ENCODE assay signal across 8 cellular contexts in the genomic region with DNA sequence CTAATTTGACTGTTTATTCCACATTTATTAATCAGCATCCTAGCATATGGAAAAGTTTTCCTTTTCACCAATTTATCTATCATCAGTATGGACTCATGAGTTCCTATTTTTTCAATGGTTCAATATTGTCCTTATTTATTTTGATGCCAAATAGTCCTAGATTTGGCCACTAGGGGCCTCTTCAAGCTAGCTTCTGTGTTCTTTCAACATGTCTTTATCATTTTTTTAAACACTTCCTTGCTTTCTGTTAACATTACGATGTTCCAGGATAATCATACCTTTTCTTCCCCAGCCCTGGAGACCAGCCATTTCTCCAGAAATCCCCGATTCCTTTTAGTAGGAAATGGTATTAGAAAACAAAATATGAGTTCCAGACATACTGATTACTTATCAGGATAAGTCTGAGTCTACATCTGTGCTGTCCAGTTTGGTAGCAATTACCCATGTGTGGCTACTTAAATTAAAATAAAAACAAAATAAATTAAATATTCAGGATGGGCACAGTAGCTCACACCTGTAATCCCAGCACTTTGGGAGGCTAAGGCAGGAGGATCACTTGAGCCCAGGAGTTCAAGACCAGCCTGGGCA.
A peak's percentile ranks its signal among the peaks of the same experiment; 100 is the strongest.
DNase-seq lines count a peak whose midpoint lies in the region; ATAC-seq, FAIRE-seq and TF ChIP-seq lines count a peak whose summit lies in the region.

No MANE protein-coding gene starts in this region.

- no peaks in the 10 kb centered on the region for H3K27me3 Mint-ChIP-seq in activated T-helper 2 cell treated with anti-CD3 and anti-CD28 coated beads, Interferon-gamma antibody, Interleukin-2, Interleukin-4, amounts not matched to agents 10 μg/mL and 5 μg/mL and 100 μg/mL, durations not matched to agents 14 hours and 24 hours and 36 hours (ENCODE audit: low read depth)

- WGBS in K562 (ENCODE audit: insufficient coverage, low coverage, missing lambda C conversion rate): 0% methylated on average over 2 of the region's 2 CpGs
- WGBS in lung, 2 donors: 25 to 36% methylated on average over 2 of the region's 2 CpGs

- H3K9me3 ChIP-seq in K562 (replicated peaks; ENCODE audit: control insufficient read depth, insufficient read depth, low read depth, low read length): no peaks in the 10 kb centered on the region
- H3K9me3 ChIP-seq in lung (ENCODE audit: control insufficient read depth in 2 of 2, insufficient read depth in 1 of 2, low read length in 1 of 2): no peaks in the 10 kb centered on the region

- intact Hi-C loops in K562 (cut with micrococcal nuclease): loop anchor here (2.0 to 5.0 kb wide), 3 partner anchors 96 to 122 kb away; a partner anchor contains a TSS
- intact Hi-C loops in activated T-helper 2 cell treated with anti-CD3 and anti-CD28 coated beads, Interferon-gamma antibody, Interleukin-2, Interleukin-4, amounts not matched to agents 10 μg/mL and 5 μg/mL and 100 μg/mL, durations not matched to agents 14 hours and 24 hours and 36 hours (cut with micrococcal nuclease): loop anchor here (1.0 kb wide), 1 partner anchor 121 kb away; no protein-coding TSS in a partner anchor

- peak in 1 of 2 experiments; percentile 48; a peak in 2 of 4 replicates for TF ChIP-seq RAD21 in K562 (CRISPR knock-in tag; conservative IDR thresholded peaks at IDR 0.05 in 1 of 2, IDR thresholded peaks at IDR 0.05 in 1 of 2)

- DNase-seq in GM12864 (ENCODE audit: low read depth) (no peak), HEK293T (ENCODE audit: extremely low spot score) (peak; percentile 23), NAMALWA (ENCODE audit: low spot score) (peak; percentile 68), K562 (ENCODE audit: extremely low read depth in 1 of 4, low spot score in 3 of 4) (peak; percentile 3 to 27 (median 14)), lung (ENCODE audit: low spot score) (no peak), NCI-H2107 (lab: John Stamatoyannopoulos, UW) (no peak)
- no peak for DNase-seq in activated T-helper 2 cell treated with anti-CD3 and anti-CD28 coated beads, Interferon-gamma antibody, Interleukin-2, Interleukin-4, amounts not matched to agents 10 μg/mL and 5 μg/mL and 100 μg/mL, durations not matched to agents 14 hours and 24 hours and 36 hours (ENCODE audit: low spot score)

- no peaks in the 10 kb centered on the region for H3K4me1 Mint-ChIP-seq in activated T-helper 2 cell treated with anti-CD3 and anti-CD28 coated beads, Interferon-gamma antibody, Interleukin-2, Interleukin-4, amounts not matched to agents 10 μg/mL and 5 μg/mL and 100 μg/mL, durations not matched to agents 14 hours and 24 hours and 36 hours (ENCODE audit: low read depth)

- H3K36me3 ChIP-seq in K562 (ENCODE audit: control insufficient read depth, insufficient read depth, low read length): no peaks in the 10 kb centered on the region
- no peaks in the 10 kb centered on the region for H3K36me3 ChIP-seq in lung (ENCODE audit: control insufficient read depth in 2 of 2, insufficient read depth in 2 of 2, low read length in 2 of 2)

- in situ Hi-C loops in K562 (cut with MboI): no loop called here

- no peak overlapping the region for H3K4me3 Mint-ChIP-seq in activated T-helper 2 cell treated with anti-CD3 and anti-CD28 coated beads, Interferon-gamma antibody, Interleukin-2, Interleukin-4, amounts not matched to agents 10 μg/mL and 5 μg/mL and 100 μg/mL, durations not matched to agents 14 hours and 24 hours and 36 hours (ENCODE audit: low read depth)

- H3K27ac ChIP-seq in 22Rv1 (no peak overlapping the region), K562 (ENCODE audit: extremely low read depth, low read depth, low read length) (no peak overlapping the region), lung (ENCODE audit: low read depth in 1 of 2, low read length in 1 of 2) (no peak overlapping the region)

- peak; percentile 69; the same call in 2 of the 3 replicates for ATAC-seq in K562
- ATAC-seq in lung (ENCODE audit: insufficient read depth, low FRiP score): no peak

- no peak for FAIRE-seq in K562 (lab: Jason Lieb, UNC)

- no peaks in the 10 kb centered on the region for H3K9me3 Mint-ChIP-seq in activated T-helper 2 cell treated with anti-CD3 and anti-CD28 coated beads, Interferon-gamma antibody, Interleukin-2, Interleukin-4, amounts not matched to agents 10 μg/mL and 5 μg/mL and 100 μg/mL, durations not matched to agents 14 hours and 24 hours and 36 hours

- H3K4me1 ChIP-seq in K562 (replicated peaks in 1 of 2; ENCODE audit: control insufficient read depth in 2 of 2, insufficient read depth in 2 of 2, low read length in 2 of 2): no peaks in the 10 kb centered on the region
- no peaks in the 10 kb centered on the region for H3K4me1 ChIP-seq in lung (ENCODE audit: control insufficient read depth in 2 of 2, insufficient read depth in 2 of 2, low read length in 2 of 2)

- H4K20me1 ChIP-seq in K562 (replicated peaks; ENCODE audit: control insufficient read depth, insufficient read depth, low read length): no peaks in the 10 kb centered on the region

- TF ChIP-seq CTCF in 22Rv1 (IDR thresholded peaks at IDR 0.05): peak; percentile 78
- TF ChIP-seq CTCF in GM12864 (IDR thresholded peaks at IDR 0.05; ENCODE audit: low read depth, low read length, missing control alignments): peak; percentile 55
- peak in 2 of 3 experiments; percentile 40 to 49; a peak in 3 of 6 replicates for TF ChIP-seq CTCF in K562 (IDR thresholded peaks at IDR 0.05 in 2 of 3, conservative IDR thresholded peaks at IDR 0.05 in 1 of 3; ENCODE audit: insufficient read depth in 2 of 3, low read depth in 1 of 3, low read length in 3 of 3)
- TF ChIP-seq CTCF in lung (IDR thresholded peaks at IDR 0.05; ENCODE audit: control extremely low read depth, extremely low read depth): peak; percentile 18

- no peaks in the 10 kb centered on the region for H3K36me3 Mint-ChIP-seq in activated T-helper 2 cell treated with anti-CD3 and anti-CD28 coated beads, Interferon-gamma antibody, Interleukin-2, Interleukin-4, amounts not matched to agents 10 μg/mL and 5 μg/mL and 100 μg/mL, durations not matched to agents 14 hours and 24 hours and 36 hours (ENCODE audit: low read depth)

- H3K9ac ChIP-seq in K562 (ENCODE audit: insufficient read depth in 1 of 2, low read depth in 2 of 2, low read length in 2 of 2): no peak overlapping the region

- no peak overlapping the region for H3K4me2 ChIP-seq in K562 (ENCODE audit: insufficient read depth, low read length)

- no peaks in the 10 kb centered on the region for H3K27me3 ChIP-seq in K562 (ENCODE audit: control insufficient read depth in 2 of 2, insufficient read depth in 2 of 2, low read length in 2 of 2)
- H3K27me3 ChIP-seq in lung (ENCODE audit: control insufficient read depth, insufficient read depth): no peaks in the 10 kb centered on the region

- POLR2A ChIA-PET in HEK293T (lab: Yijun Ruan, JAX): no interaction called here
- POLR2A ChIA-PET in K562 (lab: Yijun Ruan, JAX): no interaction called here

- CTCF ChIA-PET in HEK293T (lab: Yijun Ruan, JAX) (no interaction called here), K562 (lab: Yijun Ruan, JAX; ENCODE audit: low intra/inter-chr PET ratio) (interaction anchor here (0.6 to 1.7 kb wide), 3 partner anchors 65 to 123 kb away, joined by 3 to 5 read pairs (median 4); no protein-coding TSS in a partner anchor)

- TF ChIP-seq POLR2A in K562 (conservative IDR thresholded peaks at IDR 0.05): no peak

- H3K4me3 ChIP-seq in GM12864 (ENCODE audit: low read depth, low read length) (no peak overlapping the region), K562 (no peak overlapping the region), lung (no peak overlapping the region)

- no peak for TF ChIP-seq EP300 in K562 (IDR thresholded peaks at IDR 0.05; ENCODE audit: low read length)

- H3K27ac Mint-ChIP-seq in activated T-helper 2 cell treated with anti-CD3 and anti-CD28 coated beads, Interferon-gamma antibody, Interleukin-2, Interleukin-4, amounts not matched to agents 10 μg/mL and 5 μg/mL and 100 μg/mL, durations not matched to agents 14 hours and 24 hours and 36 hours: no peak overlapping the region

- no peak overlapping the region for H2AFZ ChIP-seq in K562 (ENCODE audit: low read depth, low read length)

- H3K9me1 ChIP-seq in K562 (ENCODE audit: control insufficient read depth, insufficient read depth, low read length): no peaks in the 10 kb centered on the region

- no TSS peak for BruUV-seq in K562 (replicated peaks; lab: Mats Ljungman, UMichigan)

- H3K79me2 ChIP-seq in K562 (ENCODE audit: control insufficient read depth, insufficient read depth, low read length): no peaks in the 10 kb centered on the region

TF ChIP-seq in HEK293T, 16 proteins besides CTCF, POLR2A, EP300 and RAD21:
- TF ChIP-seq ZNF384 (IDR thresholded peaks at IDR 0.05): peak; percentile 66
- TF ChIP-seq FOXK2 (IDR thresholded peaks at IDR 0.05): no peak
- no peak for TF ChIP-seq SUZ12 (IDR thresholded peaks at IDR 0.05)

TF ChIP-seq in K562, 482 proteins besides CTCF, POLR2A, EP300 and RAD21:
- TF ChIP-seq FOXK1 (CRISPR knock-in tag; IDR thresholded peaks at IDR 0.05; ENCODE audit: borderline replicate concordance): no peak
- TF ChIP-seq SRSF9 (IDR thresholded peaks at IDR 0.05; ENCODE audit: borderline replicate concordance, low read depth, low read length): no peak
- no peak for TF ChIP-seq ZNF766 (CRISPR knock-in tag; conservative IDR thresholded peaks at IDR 0.05)
- no peak for TF ChIP-seq ZSCAN29 (IDR thresholded peaks at IDR 0.05)
- TF ChIP-seq, protein P1, sequence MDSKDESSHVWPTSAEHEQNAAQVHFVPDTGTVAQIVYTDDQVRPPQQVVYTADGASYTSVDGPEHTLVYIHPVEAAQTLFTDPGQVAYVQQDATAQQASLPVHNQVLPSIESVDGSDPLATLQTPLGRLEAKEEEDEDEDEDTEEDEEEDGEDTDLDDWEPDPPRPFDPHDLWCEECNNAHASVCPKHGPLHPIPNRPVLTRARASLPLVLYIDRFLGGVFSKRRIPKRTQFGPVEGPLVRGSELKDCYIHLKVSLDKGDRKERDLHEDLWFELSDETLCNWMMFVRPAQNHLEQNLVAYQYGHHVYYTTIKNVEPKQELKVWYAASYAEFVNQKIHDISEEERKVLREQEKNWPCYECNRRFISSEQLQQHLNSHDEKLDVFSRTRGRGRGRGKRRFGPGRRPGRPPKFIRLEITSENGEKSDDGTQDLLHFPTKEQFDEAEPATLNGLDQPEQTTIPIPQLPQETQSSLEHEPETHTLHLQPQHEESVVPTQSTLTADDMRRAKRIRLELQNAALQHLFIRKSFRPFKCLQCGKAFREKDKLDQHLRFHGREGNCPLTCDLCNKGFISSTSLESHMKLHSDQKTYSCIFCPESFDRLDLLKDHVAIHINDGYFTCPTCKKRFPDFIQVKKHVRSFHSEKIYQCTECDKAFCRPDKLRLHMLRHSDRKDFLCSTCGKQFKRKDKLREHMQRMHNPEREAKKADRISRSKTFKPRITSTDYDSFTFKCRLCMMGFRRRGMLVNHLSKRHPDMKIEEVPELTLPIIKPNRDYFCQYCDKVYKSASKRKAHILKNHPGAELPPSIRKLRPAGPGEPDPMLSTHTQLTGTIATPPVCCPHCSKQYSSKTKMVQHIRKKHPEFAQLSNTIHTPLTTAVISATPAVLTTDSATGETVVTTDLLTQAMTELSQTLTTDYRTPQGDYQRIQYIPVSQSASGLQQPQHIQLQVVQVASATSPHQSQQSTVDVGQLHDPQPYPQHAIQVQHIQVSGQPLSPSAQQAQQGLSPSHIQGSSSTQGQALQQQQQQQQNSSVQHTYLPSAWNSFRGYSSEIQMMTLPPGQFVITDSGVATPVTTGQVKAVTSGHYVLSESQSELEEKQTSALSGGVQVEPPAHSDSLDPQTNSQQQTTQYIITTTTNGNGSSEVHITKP (IDR thresholded peaks at IDR 0.05; ENCODE audit: partially characterized antibody): no peak

Comparison
In these comparisons a context has a peak if more than half of its experiments do, and no peak if none do; other contexts are left out.
1. CTCF ChIP-seq: peak in every context shown above with its lines; median percentile 78 in 22Rv1; 55 in GM12864; 44 in K562; 18 in lung.
2. DNase-seq: peak in HEK293T (single experiment), NAMALWA (single experiment) and K562 (4 of 4); none in GM12864 (single experiment), lung (single experiment), NCI-H2107 (single experiment) and activated T-helper 2 cell treated with anti-CD3 and anti-CD28 coated beads, Interferon-gamma antibody, Interleukin-2, Interleukin-4, amounts not matched to agents 10 μg/mL and 5 μg/mL and 100 μg/mL, durations not matched to agents 14 hours and 24 hours and 36 hours (single experiment).